In genomic region chr2:166972418-166972817, GRCh38 we compare ENCODE assay signal across 23 cellular contexts.
"Had no signal": no experiment of that assay in that cellular context is flagged by ENCODE, and none has a peak within 500 bp of the region (broad histone marks: within the 10 kb centered on the region; RNA-seq: fewer than 3 reads in every experiment).

No MANE protein-coding gene starts in this region.

- DNase-seq: activated B cell treated with CpG ODN at 0.5 μM for 24 hours; activated CD4-positive, alpha-beta T cell treated with anti-CD3 and anti-CD28 coated beads for 36 hours; activated CD4-positive, alpha-beta T cell treated with anti-CD3 and anti-CD28 coated beads, Interleukin-2, amount 50 U/mL, for 48 hours; activated CD8-positive, alpha-beta memory T cell treated with anti-CD3 and anti-CD28 coated beads, Interleukin-2, amount 50 U/mL, for 48 hours; activated effector memory CD4-positive, alpha-beta T cell treated with Interleukin-2 at 50 U/mL for 16 hours; activated naive CD4-positive, alpha-beta T cell treated with anti-CD3 and anti-CD28 coated beads for 36 hours; activated naive CD8-positive, alpha-beta T cell treated with anti-CD3 and anti-CD28 coated beads, Interleukin-2, amount 10 ng/mL, durations not matched to agents 7 days and 5 days; activated T-cell treated with anti-CD3 and anti-CD28 coated beads, Interleukin-2, amount 50 U/mL, for 48 hours; amniotic stem cell; effector CD4-positive, alpha-beta T cell; foreskin fibroblast; left ventricle myocardium superior; mammary epithelial cell; midbrain; ovary; psoas muscle; stimulated activated CD4-positive, alpha-beta T cell treated with anti-CD3 and anti-CD28 coated beads, Interleukin-4, amount 100 ng/mL, for 4 hours; stimulated activated naive CD8-positive, alpha-beta T cell treated with anti-CD3 and anti-CD28 coated beads, Interleukin-15, Interleukin-2, amounts not matched to agents 100 U/mL and 50 U/mL, for 24 hours; T-cell; upper lobe of left lung had no signal

- H3K9me3 ChIP-seq: neutrophil, ovary, psoas muscle, right atrium auricular region, upper lobe of left lung had no signal

- H3K4me3 ChIP-seq: ovary, psoas muscle, right atrium auricular region, upper lobe of left lung had no signal

- H3K27me3 ChIP-seq: neutrophil, ovary, right atrium auricular region, upper lobe of left lung had no signal

- H3K27ac ChIP-seq: neutrophil, ovary, psoas muscle, right atrium auricular region, upper lobe of left lung had no signal

- ATAC-seq: activated CD4-positive, alpha-beta T cell treated with anti-CD3 and anti-CD28 coated beads for 36 hours; left ventricle myocardium superior; natural killer cell treated with Interleukin-12 subunit alpha and Interleukin-12 subunit beta and Interleukin-15 and Interleukin-18, amount 100 ng/mL, for 72 hours; psoas muscle; stimulated activated naive CD8-positive, alpha-beta T cell treated with anti-CD3 and anti-CD28 coated beads, Interleukin-15, Interleukin-2, amounts not matched to agents 100 U/mL and 50 U/mL, for 24 hours; T-cell had no signal

- H3K36me3 ChIP-seq: neutrophil, ovary, right atrium auricular region, upper lobe of left lung had no signal

- H3K4me1 ChIP-seq: psoas muscle, right atrium auricular region, upper lobe of left lung had no signal
